8 cellular contexts compared by ENCODE assay signal in genomic region chr12:55716582-55717396, GRCh38. TPM values are rescaled to one million over a fixed set of nuclear protein-coding genes. Genes with fewer than 3 reads are reported as not detected.
DNase-seq lines count a peak whose midpoint lies in the region; ATAC-seq and TF ChIP-seq lines count a peak whose summit lies in the region.

No MANE protein-coding gene starts in this region.

- H3K36me3 Mint-ChIP-seq in activated CD4-positive, alpha-beta T cell treated with anti-CD3 and anti-CD28 coated beads for 36 hours (ENCODE audit: low read depth) = peaks cover 4% of the 10 kb centered on the region
- H3K36me3 Mint-ChIP-seq in natural killer cell = no peaks in the 10 kb centered on the region

- peak overlapping the region; percentile 42 to 91 for H3K9ac ChIP-seq in colonic mucosa (ENCODE audit: low read depth in 2 of 2, low read length in 2 of 2)

- peak overlapping the region; percentile 89 for H3K27ac Mint-ChIP-seq in activated CD4-positive, alpha-beta T cell treated with anti-CD3 and anti-CD28 coated beads for 36 hours
- peak overlapping the region; percentile 96 to 98 for H3K27ac Mint-ChIP-seq in natural killer cell

- POLR2A ChIA-PET in activated CD4-positive, alpha-beta T cell treated with anti-CD3 and anti-CD28 coated beads for 36 hours (lab: Charles Lee) = interaction anchor here (1.0 kb wide), 1 partner anchor 387 kb away, joined by 4 read pairs; the partner anchor contains the start of gene PA2G4

- H3K36me3 ChIP-seq in colonic mucosa = no peaks in the 10 kb centered on the region

- H3K4me3 ChIP-seq in colonic mucosa = peak overlapping the region; percentile 93

- no peaks in the 10 kb centered on the region for H3K9me3 ChIP-seq in colonic mucosa

- intact Hi-C loops in activated CD4-positive, alpha-beta T cell treated with anti-CD3 and anti-CD28 coated beads for 36 hours (cut with DNase I, micrococcal nuclease) = loop anchor here (1.0 to 10.0 kb wide), 10 partner anchors 13 to 732 kb away; partner anchors contain the start of genes CD63 (in 2 of the 2), PA2G4 (in 1 of the 2), RAB5B (in 1 of the 2) and SARNP (in 1 of the 2)
- intact Hi-C loops in colonic mucosa (cut with DNase I) = no loop called here
- intact Hi-C loops in natural killer cell (cut with micrococcal nuclease) = no loop called here

- H3K9me3 Mint-ChIP-seq in activated CD4-positive, alpha-beta T cell treated with anti-CD3 and anti-CD28 coated beads for 36 hours (ENCODE audit: low read depth) = no peaks in the 10 kb centered on the region
- no peaks in the 10 kb centered on the region for H3K9me3 Mint-ChIP-seq in natural killer cell

- in situ Hi-C loops in G401 (cut with HindIII; ENCODE audit: low sequenced_read_pairs) = no loop called here

- peak overlapping the region; percentile 99 for H3K27ac ChIP-seq in colonic mucosa

- H3K4me1 Mint-ChIP-seq in activated CD4-positive, alpha-beta T cell treated with anti-CD3 and anti-CD28 coated beads for 36 hours = peaks cover 30% of the 10 kb centered on the region
- H3K4me1 Mint-ChIP-seq in natural killer cell = peaks cover 18 to 32% of the 10 kb centered on the region in 2 donors

- peak; percentile 34 for ATAC-seq in activated CD4-positive, alpha-beta T cell treated with anti-CD3 and anti-CD28 coated beads for 36 hours
- ATAC-seq in natural killer cell = no peak

- no peaks in the 10 kb centered on the region for H3K27me3 ChIP-seq in colonic mucosa

- peaks cover 2% of the 10 kb centered on the region for H3K27me3 Mint-ChIP-seq in activated CD4-positive, alpha-beta T cell treated with anti-CD3 and anti-CD28 coated beads for 36 hours
- H3K27me3 Mint-ChIP-seq in natural killer cell (ENCODE audit: low read depth in 2 of 2) = peaks cover 0 to 2% of the 10 kb centered on the region in 2 donors

- no peak for DNase-seq in activated CD4-positive, alpha-beta T cell treated with anti-CD3 and anti-CD28 coated beads for 36 hours
- no peak for DNase-seq in activated CD4-positive, alpha-beta T cell treated with anti-CD3 and anti-CD28 coated beads for 1 hour
- DNase-seq in NCI-H524 treated with DMSO at 0.1 percent for 48 hours (lab: John Stamatoyannopoulos, UW) (peak; percentile 96), colonic mucosa (peak; percentile 53), natural killer cell (no peak), hippocampal formation (lab: John Stamatoyannopoulos, UW) (no peak), foreskin melanocyte (no peak), G401 (ENCODE audit: low spot score) (no peak)

- TF ChIP-seq CTCF in colonic mucosa (IDR thresholded peaks at IDR 0.05) = no peak
- no peak for TF ChIP-seq CTCF in natural killer cell (IDR thresholded peaks at IDR 0.05)

- CTCF ChIA-PET in activated CD4-positive, alpha-beta T cell treated with anti-CD3 and anti-CD28 coated beads for 36 hours (lab: Charles Lee) = interaction anchor here (0.7 to 6.6 kb wide), 14 partner anchors 8 to 1464 kb away, joined by 3 to 67 read pairs (median 4); partner anchors contain the start of genes CD63, ITGA7, ORMDL2 and SARNP

- H3K4me3 Mint-ChIP-seq in activated CD4-positive, alpha-beta T cell treated with anti-CD3 and anti-CD28 coated beads for 36 hours = peak overlapping the region; percentile 86
- peak overlapping the region; percentile 97 for H3K4me3 Mint-ChIP-seq in natural killer cell

- peaks cover 42% of the 10 kb centered on the region for H3K4me1 ChIP-seq in colonic mucosa

RNA-seq across cellular contexts. Expression of gene BLOC1S1, which starts 0.9 kb away (rescaled TPM):
- 100 to 1,000 TPM; 107 to 115 TPM for total RNA-seq in activated CD4-positive, alpha-beta T cell treated with anti-CD3 and anti-CD28 coated beads for 36 hours
- total RNA-seq in colonic mucosa (100 to 1,000 TPM; 214 to 242 TPM), natural killer cell (10 to 100 TPM; 75.8 to 83.7 (median 81.0) TPM)
- 60.2 and 73.7 TPM in 2 replicates for total RNA-seq in G401 (2014; rRNA removed; shearing (Covaris generic))

RNA-seq across cellular contexts. Expression of gene RDH5, which starts 3.4 kb away (rescaled TPM):
- total RNA-seq in activated CD4-positive, alpha-beta T cell treated with anti-CD3 and anti-CD28 coated beads for 36 hours = 10 to 100 TPM in 1 of 2 experiments, 1 to 10 TPM in 1; 9.6 to 12.2 TPM
- 10 to 100 TPM; 22.6 to 29.6 TPM for total RNA-seq in colonic mucosa
- total RNA-seq in natural killer cell = 10 to 100 TPM in 2 of 3 donors, 1 to 10 TPM in 1; 9.6 to 19.0 (median 10.1) TPM
- 2.5 and 4.3 TPM in 2 replicates for total RNA-seq in G401 (2014; rRNA removed; shearing (Covaris generic))

RNA-seq across cellular contexts. Expression of gene ITGA7, which starts 9.1 kb away (rescaled TPM):
- 1 to 10 TPM; 5.5 to 5.6 TPM for total RNA-seq in activated CD4-positive, alpha-beta T cell treated with anti-CD3 and anti-CD28 coated beads for 36 hours
- total RNA-seq in colonic mucosa (10 to 100 TPM; 10.8 to 64.4 TPM), natural killer cell (1 to 10 TPM; 2.8 to 4.6 (median 4.3) TPM)
- 0.58 and 3.0 TPM in 2 replicates for total RNA-seq in G401 (2014; rRNA removed; shearing (Covaris generic))

RNA-seq across cellular contexts. Expression of gene CD63, which starts 12.0 kb away (rescaled TPM):
- total RNA-seq in activated CD4-positive, alpha-beta T cell treated with anti-CD3 and anti-CD28 coated beads for 36 hours = 100 to 1,000 TPM; 113 to 122 TPM
- total RNA-seq in colonic mucosa (1,000 to 10,000 TPM in 1 of 2 donors, 100 to 1,000 TPM in 1; 707 to 1,094 TPM), natural killer cell (100 to 1,000 TPM; 296 to 441 (median 319) TPM)
- total RNA-seq in G401 (2014; rRNA removed; shearing (Covaris generic)) = 897 and 1,131 TPM in 2 replicates

RNA-seq across cellular contexts. Expression of gene GDF11, which starts 26.1 kb away (rescaled TPM):
- total RNA-seq in activated CD4-positive, alpha-beta T cell treated with anti-CD3 and anti-CD28 coated beads for 36 hours = 1 to 10 TPM; 7.5 to 9.5 TPM
- total RNA-seq in colonic mucosa = 1 to 10 TPM; 3.2 to 3.7 TPM
- 10 to 100 TPM in 2 of 3 donors, 1 to 10 TPM in 1; 9.2 to 12.1 (median 10.2) TPM for total RNA-seq in natural killer cell
- total RNA-seq in G401 (2014; rRNA removed; shearing (Covaris generic)) = 16.2 and 29.2 TPM in 2 replicates

Comparison
In these comparisons a context has a peak if more than half of its experiments do, and no peak if none do; other contexts are left out.
1. DNase-seq: peak in NCI-H524 treated with DMSO at 0.1 percent for 48 hours (single experiment) and colonic mucosa (single experiment); none in activated CD4-positive, alpha-beta T cell treated with anti-CD3 and anti-CD28 coated beads for 36 hours (single experiment), activated CD4-positive, alpha-beta T cell treated with anti-CD3 and anti-CD28 coated beads for 1 hour (single experiment), natural killer cell (single experiment), hippocampal formation (0 of 2), foreskin melanocyte (single experiment) and G401 (single experiment).
2. intact Hi-C loops: an anchor here in activated CD4-positive, alpha-beta T cell treated with anti-CD3 and anti-CD28 coated beads for 36 hours (1.0 to 10.0 kb wide); none called in colonic mucosa and natural killer cell.